In genomic region chr5:177509361-177509951, GRCh38 we compare ENCODE assay signal across 8 cellular contexts. TPM values are rescaled to one million over a fixed set of nuclear protein-coding genes. Genes with fewer than 3 reads are reported as not detected.
A peak's percentile ranks its signal among the peaks of the same experiment; 100 is the strongest.
DNase-seq lines count a peak whose midpoint lies in the region; ATAC-seq, FAIRE-seq and TF ChIP-seq lines count a peak whose summit lies in the region.

Gene DOK3, minus strand, starts transcription at chr5:177509826. Its CDS starts 286 bp downstream, at chr5:177509540.

- H3K9ac ChIP-seq in duodenal mucosa (ENCODE audit: low read depth in 1 of 2, low read length in 2 of 2), result peak within 1 kb of the TSS; percentile 25 to 58

- no peak for FAIRE-seq in small intestine (lab: Jason Lieb, UNC)

- H3K9me3 ChIP-seq in duodenal mucosa (ENCODE audit: control insufficient read depth in 1 of 2, low read length in 2 of 2), result no peaks in the 10 kb centered on the region
- H3K9me3 ChIP-seq in small intestine (ENCODE audit: control insufficient read depth, low read depth), result no peaks in the 10 kb centered on the region

- peak; percentile 31 for ATAC-seq in GM18907 (IDR thresholded peaks at IDR 0.05; ENCODE audit: unreplicated experiment)

- WGBS in small intestine, 3 donors, result 22 to 37% (median 26%) methylated on average over 18 to 20 of the region's 20 CpGs

- H3K27ac ChIP-seq in HL-60 (replicated peaks) (peak within 1 kb of the TSS; percentile 96), duodenal mucosa (ENCODE audit: low read depth, low read length) (no peak within 1 kb of the TSS), small intestine (ENCODE audit: low read depth in 1 of 2, low read length in 1 of 2) (peak within 1 kb of the TSS in 1 of 2 donors; percentile 74)

- H3K27me3 ChIP-seq in HL-60 (ENCODE audit: insufficient read depth, poor library complexity, severe bottlenecking) (no peaks in the 10 kb centered on the region), duodenal mucosa (ENCODE audit: control insufficient read depth in 1 of 2, insufficient read depth in 2 of 2, low read length in 2 of 2) (no peaks in the 10 kb centered on the region), small intestine (ENCODE audit: control insufficient read depth in 2 of 2, insufficient read depth in 2 of 2, low read length in 2 of 2) (no peaks in the 10 kb centered on the region)

- H3K4me3 ChIP-seq in HL-60 (replicated peaks; ENCODE audit: insufficient read depth, low read length) (peak within 1 kb of the TSS; percentile 84), duodenal mucosa (ENCODE audit: low read depth in 1 of 2, low read length in 2 of 2) (peak within 1 kb of the TSS; percentile 59 to 68), retinal pigment epithelial cell (ENCODE audit: low read length) (peak within 1 kb of the TSS; percentile 5), small intestine (ENCODE audit: low read depth in 1 of 2, low read length in 2 of 2) (no peak within 1 kb of the TSS)

- H3K4me1 ChIP-seq in duodenal mucosa (ENCODE audit: control insufficient read depth in 1 of 2, insufficient read depth in 2 of 2, low read length in 2 of 2), result peaks cover 0 to 16% of the 10 kb centered on the region in 2 donors
- no peaks in the 10 kb centered on the region for H3K4me1 ChIP-seq in small intestine (ENCODE audit: control insufficient read depth in 2 of 2, insufficient read depth in 1 of 2, low read depth in 1 of 2, low read length in 1 of 2)

- H3K36me3 ChIP-seq in duodenal mucosa (ENCODE audit: control insufficient read depth in 1 of 2, insufficient read depth in 2 of 2, low read length in 2 of 2) (peaks cover 25 to 39% of the 10 kb centered on the region in 2 donors), small intestine (ENCODE audit: control insufficient read depth in 2 of 2, insufficient read depth in 2 of 2, low read length in 2 of 2) (peaks cover 6 to 14% of the 10 kb centered on the region in 2 donors)

- DNase-seq in HL-60 (ENCODE audit: low read depth in 1 of 2, low spot score in 1 of 2) (peak; percentile 81 to 84), retinal pigment epithelial cell (ENCODE audit: low read depth) (no peak), amniotic stem cell (lab: John Stamatoyannopoulos, UW) (no peak), small intestine (no peak), activated T-cell treated with anti-CD3 and anti-CD28 coated beads for 4 hours (no peak), NCI-H2196 (lab: John Stamatoyannopoulos, UW; ENCODE audit: unreplicated experiment) (no peak)

- no peak for TF ChIP-seq CTCF in HL-60 (IDR thresholded peaks at IDR 0.05; ENCODE audit: insufficient read depth, low read length)
- no peak for TF ChIP-seq CTCF in retinal pigment epithelial cell (conservative IDR thresholded peaks at IDR 0.05; ENCODE audit: low read depth, low read length)

RNA-seq across cellular contexts. Expression of gene DOK3, which starts in this region (rescaled TPM):
- 1 to 10 TPM; 3.1 to 6.0 (median 4.1) TPM for polyA plus RNA-seq in small intestine

Comparison
In these comparisons a context has a peak if more than half of its experiments do, and no peak if none do; other contexts are left out.
1. DNase-seq: peak in HL-60 (2 of 2); none in retinal pigment epithelial cell (single experiment), amniotic stem cell (single experiment), small intestine (single experiment), activated T-cell treated with anti-CD3 and anti-CD28 coated beads for 4 hours (single experiment) and NCI-H2196 (single experiment).
2. H3K4me3 ChIP-seq: peak in HL-60 (single experiment), duodenal mucosa (2 of 2) and retinal pigment epithelial cell (single experiment); none in small intestine (0 of 2).